ENCODE assay signal across 19 cellular contexts in genomic region chr2:148515170-148515569, GRCh38.
A peak's percentile ranks its signal among the peaks of the same experiment; 100 is the strongest.
DNase-seq lines count a peak whose midpoint lies in the region; ATAC-seq lines count a peak whose summit lies in the region.
"Had no signal": no experiment of that assay in that cellular context is flagged by ENCODE, and none has a peak within 500 bp of the region (broad histone marks: within the 10 kb centered on the region; RNA-seq: fewer than 3 reads in every experiment).

No MANE protein-coding gene starts in this region.

- H3K27ac Mint-ChIP-seq in T-helper 1 cell treated with Interleukin-12 subunit alpha and Interleukin-12 subunit beta and Interleukin-4 antibody, amounts not matched to agents 30 μg/mL and 1 μg/mL, for 36 hours = peak overlapping the region; percentile 65
- H3K27ac Mint-ChIP-seq in CD4-positive, CD25-positive, alpha-beta regulatory T cell = peak overlapping the region in 2 of 3 donors; percentile 6 to 79
- H3K27ac Mint-ChIP-seq in T-helper 2 cell treated with Interferon-gamma antibody and Interleukin-4, amounts not matched to agents 5 μg/mL and 100 μg/mL, for 36 hours = peak overlapping the region; percentile 68
- H3K27ac Mint-ChIP-seq: CD8-positive, alpha-beta T cell; IgD-negative memory B cell had no signal

- no peak overlapping the region for H3K27ac ChIP-seq in CD4-positive, CD25-positive, alpha-beta regulatory T cell (ENCODE audit: insufficient read depth, low read length, poor library complexity, severe bottlenecking)
- H3K27ac ChIP-seq: BLaER1 treated with 17β-estradiol and CSF1 and Interleukin-3, amounts not matched to agents 10 nM and 100 nM had no signal

- no peak overlapping the region for H3K4me3 ChIP-seq in CD4-positive, CD25-positive, alpha-beta regulatory T cell (ENCODE audit: low read depth, low read length)
- H3K4me3 ChIP-seq: BLaER1 treated with 17β-estradiol and CSF1 and Interleukin-3, amounts not matched to agents 10 nM and 100 nM had no signal

- H3K27me3 Mint-ChIP-seq in T-helper 1 cell treated with Interleukin-12 subunit alpha and Interleukin-12 subunit beta and Interleukin-4 antibody, amounts not matched to agents 30 μg/mL and 1 μg/mL, for 36 hours (ENCODE audit: low read depth) = no peaks in the 10 kb centered on the region
- no peaks in the 10 kb centered on the region for H3K27me3 Mint-ChIP-seq in CD4-positive, CD25-positive, alpha-beta regulatory T cell
- no peaks in the 10 kb centered on the region for H3K27me3 Mint-ChIP-seq in T-helper 2 cell treated with Interferon-gamma antibody and Interleukin-4, amounts not matched to agents 5 μg/mL and 100 μg/mL, for 36 hours (ENCODE audit: low read depth)
- H3K27me3 Mint-ChIP-seq: IgD-negative memory B cell had no signal

- no peak overlapping the region for H3K4me3 Mint-ChIP-seq in T-helper 1 cell treated with Interleukin-12 subunit alpha and Interleukin-12 subunit beta and Interleukin-4 antibody, amounts not matched to agents 30 μg/mL and 1 μg/mL, for 36 hours
- no peak overlapping the region for H3K4me3 Mint-ChIP-seq in CD4-positive, CD25-positive, alpha-beta regulatory T cell
- peak overlapping the region; percentile 2 for H3K4me3 Mint-ChIP-seq in T-helper 2 cell treated with Interferon-gamma antibody and Interleukin-4, amounts not matched to agents 5 μg/mL and 100 μg/mL, for 36 hours
- H3K4me3 Mint-ChIP-seq: CD8-positive, alpha-beta T cell; IgD-negative memory B cell had no signal

- no peak for DNase-seq in T-helper 1 cell
- DNase-seq in CD4-positive, CD25-positive, alpha-beta regulatory T cell = no peak
- no peak for DNase-seq in T-helper 2 cell treated with Interferon-gamma antibody and Interleukin-4, amounts not matched to agents 5 μg/mL and 100 μg/mL, for 36 hours (ENCODE audit: low spot score)
- no peak for DNase-seq in left colon
- DNase-seq in posterior cingulate gyrus = no peak
- DNase-seq: 8988T; CD8-positive, alpha-beta T cell; H7; NCI-H1105 treated with DMSO at 0.1 percent for 48 hours; NCI-H1694 treated with DMSO at 0.1 percent for 48 hours; NCI-H2107; NCI-H69; SIG-M5; SK-N-SH had no signal

- no peak for ATAC-seq in CD4-positive, CD25-positive, alpha-beta regulatory T cell (ENCODE audit: low read depth in 2 of 2)
- ATAC-seq in left colon (peak; percentile 33), GM19023 (IDR thresholded peaks at IDR 0.05; ENCODE audit: unreplicated experiment) (no peak)
- ATAC-seq: CD8-positive, alpha-beta T cell; Panc1 had no signal

- H3K36me3 ChIP-seq in CD4-positive, CD25-positive, alpha-beta regulatory T cell (ENCODE audit: control insufficient read depth, insufficient read depth, low read length) = no peaks in the 10 kb centered on the region

- no peaks in the 10 kb centered on the region for H3K36me3 Mint-ChIP-seq in T-helper 1 cell treated with Interleukin-12 subunit alpha and Interleukin-12 subunit beta and Interleukin-4 antibody, amounts not matched to agents 30 μg/mL and 1 μg/mL, for 36 hours (ENCODE audit: low read depth)
- H3K36me3 Mint-ChIP-seq in CD4-positive, CD25-positive, alpha-beta regulatory T cell = peaks cover 18% of the 10 kb centered on the region
- H3K36me3 Mint-ChIP-seq in T-helper 2 cell treated with Interferon-gamma antibody and Interleukin-4, amounts not matched to agents 5 μg/mL and 100 μg/mL, for 36 hours (ENCODE audit: low read depth) = peaks cover 4% of the 10 kb centered on the region

- peaks cover 38% of the 10 kb centered on the region for H3K4me1 Mint-ChIP-seq in T-helper 1 cell treated with Interleukin-12 subunit alpha and Interleukin-12 subunit beta and Interleukin-4 antibody, amounts not matched to agents 30 μg/mL and 1 μg/mL, for 36 hours (ENCODE audit: low read depth)
- peaks cover 0 to 2% (median 0%) of the 10 kb centered on the region in 4 donors for H3K4me1 Mint-ChIP-seq in CD4-positive, CD25-positive, alpha-beta regulatory T cell
- peaks cover 29% of the 10 kb centered on the region for H3K4me1 Mint-ChIP-seq in T-helper 2 cell treated with Interferon-gamma antibody and Interleukin-4, amounts not matched to agents 5 μg/mL and 100 μg/mL, for 36 hours (ENCODE audit: low read depth)
- H3K4me1 Mint-ChIP-seq: IgD-negative memory B cell had no signal

- no peaks in the 10 kb centered on the region for H3K4me1 ChIP-seq in CD4-positive, CD25-positive, alpha-beta regulatory T cell (ENCODE audit: control insufficient read depth, insufficient read depth, low read length, poor library complexity, severe bottlenecking)
- H3K4me1 ChIP-seq: BLaER1 treated with 17β-estradiol and CSF1 and Interleukin-3, amounts not matched to agents 10 nM and 100 nM had no signal

- H3K9me3 ChIP-seq in CD4-positive, CD25-positive, alpha-beta regulatory T cell (ENCODE audit: control insufficient read depth in 2 of 2, low read length in 2 of 2) = no peaks in the 10 kb centered on the region
- H3K9me3 ChIP-seq: BLaER1 treated with 17β-estradiol and CSF1 and Interleukin-3, amounts not matched to agents 10 nM and 100 nM; SK-N-SH had no signal

- H3K9me3 Mint-ChIP-seq in T-helper 1 cell treated with Interleukin-12 subunit alpha and Interleukin-12 subunit beta and Interleukin-4 antibody, amounts not matched to agents 30 μg/mL and 1 μg/mL, for 36 hours = no peaks in the 10 kb centered on the region
- H3K9me3 Mint-ChIP-seq in CD4-positive, CD25-positive, alpha-beta regulatory T cell = no peaks in the 10 kb centered on the region
- H3K9me3 Mint-ChIP-seq in T-helper 2 cell treated with Interferon-gamma antibody and Interleukin-4, amounts not matched to agents 5 μg/mL and 100 μg/mL, for 36 hours = no peaks in the 10 kb centered on the region
- H3K9me3 Mint-ChIP-seq: CD8-positive, alpha-beta T cell; IgD-negative memory B cell had no signal

- intact Hi-C loops in left colon (cut with DNase I, micrococcal nuclease) (no loop called here), posterior cingulate gyrus (cut with DNase I) (no loop called here)

- no peaks in the 10 kb centered on the region for H3K27me3 ChIP-seq in CD4-positive, CD25-positive, alpha-beta regulatory T cell (ENCODE audit: control insufficient read depth, insufficient read depth, low read length)
- H3K27me3 ChIP-seq: BLaER1 treated with 17β-estradiol and CSF1 and Interleukin-3, amounts not matched to agents 10 nM and 100 nM had no signal
